Comparison of ENCODE assay signal across 1 cellular context in genomic region chr2:171531291-171531690, GRCh38.
TF ChIP-seq lines count a peak whose summit lies in the region.

No MANE protein-coding gene starts in this region.

TF ChIP-seq in GM12878, 131 proteins besides CTCF, POLR2A, EP300 and RAD21 (continued from another document):
- TF ChIP-seq, protein P1, sequence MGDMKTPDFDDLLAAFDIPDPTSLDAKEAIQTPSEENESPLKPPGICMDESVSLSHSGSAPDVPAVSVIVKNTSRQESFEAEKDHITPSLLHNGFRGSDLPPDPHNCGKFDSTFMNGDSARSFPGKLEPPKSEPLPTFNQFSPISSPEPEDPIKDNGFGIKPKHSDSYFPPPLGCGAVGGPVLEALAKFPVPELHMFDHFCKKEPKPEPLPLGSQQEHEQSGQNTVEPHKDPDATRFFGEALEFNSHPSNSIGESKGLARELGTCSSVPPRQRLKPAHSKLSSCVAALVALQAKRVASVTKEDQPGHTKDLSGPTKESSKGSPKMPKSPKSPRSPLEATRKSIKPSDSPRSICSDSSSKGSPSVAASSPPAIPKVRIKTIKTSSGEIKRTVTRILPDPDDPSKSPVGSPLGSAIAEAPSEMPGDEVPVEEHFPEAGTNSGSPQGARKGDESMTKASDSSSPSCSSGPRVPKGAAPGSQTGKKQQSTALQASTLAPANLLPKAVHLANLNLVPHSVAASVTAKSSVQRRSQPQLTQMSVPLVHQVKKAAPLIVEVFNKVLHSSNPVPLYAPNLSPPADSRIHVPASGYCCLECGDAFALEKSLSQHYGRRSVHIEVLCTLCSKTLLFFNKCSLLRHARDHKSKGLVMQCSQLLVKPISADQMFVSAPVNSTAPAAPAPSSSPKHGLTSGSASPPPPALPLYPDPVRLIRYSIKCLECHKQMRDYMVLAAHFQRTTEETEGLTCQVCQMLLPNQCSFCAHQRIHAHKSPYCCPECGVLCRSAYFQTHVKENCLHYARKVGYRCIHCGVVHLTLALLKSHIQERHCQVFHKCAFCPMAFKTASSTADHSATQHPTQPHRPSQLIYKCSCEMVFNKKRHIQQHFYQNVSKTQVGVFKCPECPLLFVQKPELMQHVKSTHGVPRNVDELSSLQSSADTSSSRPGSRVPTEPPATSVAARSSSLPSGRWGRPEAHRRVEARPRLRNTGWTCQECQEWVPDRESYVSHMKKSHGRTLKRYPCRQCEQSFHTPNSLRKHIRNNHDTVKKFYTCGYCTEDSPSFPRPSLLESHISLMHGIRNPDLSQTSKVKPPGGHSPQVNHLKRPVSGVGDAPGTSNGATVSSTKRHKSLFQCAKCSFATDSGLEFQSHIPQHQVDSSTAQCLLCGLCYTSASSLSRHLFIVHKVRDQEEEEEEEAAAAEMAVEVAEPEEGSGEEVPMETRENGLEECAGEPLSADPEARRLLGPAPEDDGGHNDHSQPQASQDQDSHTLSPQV (IDR thresholded peaks at IDR 0.05), result no peak
- TF ChIP-seq NRF1 (conservative IDR thresholded peaks at IDR 0.05; ENCODE audit: low read depth, low read length) (no peak), STAT1 (conservative IDR thresholded peaks at IDR 0.05) (no peak), SPI1 (IDR thresholded peaks at IDR 0.05; ENCODE audit: borderline replicate concordance, insufficient read depth, low read depth, low read length) (no peak), WRNIP1 (IDR thresholded peaks at IDR 0.05; ENCODE audit: borderline replicate concordance, low read depth, low read length) (no peak), CREM (IDR thresholded peaks at IDR 0.05; ENCODE audit: low read depth) (no peak), CHD2 (IDR thresholded peaks at IDR 0.05; ENCODE audit: borderline replicate concordance, low read depth, low read length) (no peak), BCL11A (IDR thresholded peaks at IDR 0.05; ENCODE audit: low read depth, low read length) (no peak), NBN (IDR thresholded peaks at IDR 0.05) (no peak), NR2F1 (conservative IDR thresholded peaks at IDR 0.05) (no peak), ZNF24 (IDR thresholded peaks at IDR 0.05) (no peak), POLR2AphosphoS2 (IDR thresholded peaks at IDR 0.05; ENCODE audit: low read depth, low read length) (no peak)
- TF ChIP-seq, protein P2, sequence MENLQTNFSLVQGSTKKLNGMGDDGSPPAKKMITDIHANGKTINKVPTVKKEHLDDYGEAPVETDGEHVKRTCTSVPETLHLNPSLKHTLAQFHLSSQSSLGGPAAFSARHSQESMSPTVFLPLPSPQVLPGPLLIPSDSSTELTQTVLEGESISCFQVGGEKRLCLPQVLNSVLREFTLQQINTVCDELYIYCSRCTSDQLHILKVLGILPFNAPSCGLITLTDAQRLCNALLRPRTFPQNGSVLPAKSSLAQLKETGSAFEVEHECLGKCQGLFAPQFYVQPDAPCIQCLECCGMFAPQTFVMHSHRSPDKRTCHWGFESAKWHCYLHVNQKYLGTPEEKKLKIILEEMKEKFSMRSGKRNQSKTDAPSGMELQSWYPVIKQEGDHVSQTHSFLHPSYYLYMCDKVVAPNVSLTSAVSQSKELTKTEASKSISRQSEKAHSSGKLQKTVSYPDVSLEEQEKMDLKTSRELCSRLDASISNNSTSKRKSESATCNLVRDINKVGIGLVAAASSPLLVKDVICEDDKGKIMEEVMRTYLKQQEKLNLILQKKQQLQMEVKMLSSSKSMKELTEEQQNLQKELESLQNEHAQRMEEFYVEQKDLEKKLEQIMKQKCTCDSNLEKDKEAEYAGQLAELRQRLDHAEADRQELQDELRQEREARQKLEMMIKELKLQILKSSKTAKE (IDR thresholded peaks at IDR 0.05; ENCODE audit: low read depth, poor library complexity, severe bottlenecking), result no peak
